ENCODE assay signal across 7 cellular contexts in the genomic region with DNA sequence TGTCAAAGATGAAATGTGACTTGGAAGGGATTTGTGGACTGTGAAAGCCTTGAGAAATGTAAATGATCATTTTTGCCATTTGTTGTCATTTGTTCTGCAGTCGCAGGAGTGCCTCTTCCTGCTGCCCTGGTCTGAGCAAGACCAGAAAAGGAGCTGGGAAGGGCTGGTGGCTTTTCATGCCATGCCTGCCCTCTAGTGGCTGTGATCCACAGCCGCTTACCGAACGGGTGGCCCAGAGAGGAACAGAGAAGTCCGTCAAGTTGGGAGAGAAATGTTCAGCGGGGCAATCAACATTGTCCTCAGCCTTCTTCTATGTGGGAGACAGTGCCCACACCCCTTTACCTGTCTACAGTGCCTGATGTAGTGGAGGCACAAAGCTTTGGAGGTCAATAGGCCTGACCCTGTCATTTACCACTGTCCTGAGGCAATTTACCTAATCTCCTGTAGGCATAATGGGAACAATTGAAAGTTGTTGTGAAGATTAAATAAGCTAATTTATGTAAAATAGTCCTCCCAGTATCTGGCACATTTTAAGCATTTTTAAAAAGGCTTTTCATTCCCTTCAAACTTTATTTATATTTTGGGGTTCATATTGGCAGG.
DNase-seq lines count a peak whose midpoint lies in the region; ATAC-seq and TF ChIP-seq lines count a peak whose summit lies in the region.

No MANE protein-coding gene starts in this region.

- H4K20me1 ChIP-seq in H9 (ENCODE audit: control insufficient read depth, insufficient read depth, insufficient read length): no peaks in the 10 kb centered on the region

- no peak overlapping the region for H3K9ac ChIP-seq in H9 (ENCODE audit: extremely low read depth, insufficient read length, low read length)

- no peak overlapping the region for H4K5ac ChIP-seq in H9 (ENCODE audit: insufficient read length, low read depth, low read length)

- H3K9me3 Mint-ChIP-seq in H9: no peaks in the 10 kb centered on the region
- H3K9me3 Mint-ChIP-seq in activated naive CD8-positive, alpha-beta T cell treated with anti-CD3 and anti-CD28 coated beads, Interleukin-2, amount 10 ng/mL, durations not matched to agents 7 days and 5 days: no peaks in the 10 kb centered on the region

- POLR2A ChIA-PET in activated naive CD8-positive, alpha-beta T cell treated with anti-CD3 and anti-CD28 coated beads, Interleukin-2, amount 10 ng/mL, durations not matched to agents 7 days and 5 days (lab: Charles Lee): no interaction called here

- H3K79me1 ChIP-seq in H9 (ENCODE audit: insufficient read depth, low read depth, low read length, poor library complexity, severe bottlenecking): no peaks in the 10 kb centered on the region

- no peak overlapping the region for H2BK20ac ChIP-seq in H9 (ENCODE audit: low read depth, low read length, poor library complexity, severe bottlenecking)

- H3K14ac ChIP-seq in H9 (ENCODE audit: insufficient read depth, low read length): no peak overlapping the region

- no peak overlapping the region for H3K4me3 Mint-ChIP-seq in H9
- no peak overlapping the region for H3K4me3 Mint-ChIP-seq in activated naive CD8-positive, alpha-beta T cell treated with anti-CD3 and anti-CD28 coated beads, Interleukin-2, amount 10 ng/mL, durations not matched to agents 7 days and 5 days

- no peak overlapping the region for H2BK15ac ChIP-seq in H9 (ENCODE audit: low read depth, low read length)

- H3K27ac Mint-ChIP-seq in H9: no peak overlapping the region
- H3K27ac Mint-ChIP-seq in activated naive CD8-positive, alpha-beta T cell treated with anti-CD3 and anti-CD28 coated beads, Interleukin-2, amount 10 ng/mL, durations not matched to agents 7 days and 5 days: no peak overlapping the region

- H3K36me3 ChIP-seq in SJCRH30: no peaks in the 10 kb centered on the region
- no peaks in the 10 kb centered on the region for H3K36me3 ChIP-seq in heart right ventricle

- no peak overlapping the region for H4K91ac ChIP-seq in H9 (ENCODE audit: insufficient read length, low read depth, low read length)

- peak overlapping the region; percentile 84 for H2AFZ ChIP-seq in H9 (ENCODE audit: low read length)

- no peaks in the 10 kb centered on the region for H3K4me1 ChIP-seq in H9 (ENCODE audit: insufficient read depth, low read length)
- H3K4me1 ChIP-seq in SJCRH30: peaks cover 9% of the 10 kb centered on the region
- H3K4me1 ChIP-seq in heart right ventricle: peaks cover 0 to 10% (median 0%) of the 10 kb centered on the region in 9 donors

- H3K36me3 Mint-ChIP-seq in H9 (ENCODE audit: insufficient read depth in 1 of 3, low read depth in 3 of 3): no peaks in the 10 kb centered on the region
- no peaks in the 10 kb centered on the region for H3K36me3 Mint-ChIP-seq in activated naive CD8-positive, alpha-beta T cell treated with anti-CD3 and anti-CD28 coated beads, Interleukin-2, amount 10 ng/mL, durations not matched to agents 7 days and 5 days

- no peak overlapping the region for H3K56ac ChIP-seq in H9 (ENCODE audit: insufficient read length, low read depth, low read length)

- no peak overlapping the region for H3K18ac ChIP-seq in H9 (ENCODE audit: insufficient read length, low read depth, low read length)

- H3K27me3 ChIP-seq in H9 (ENCODE audit: insufficient read depth, low read length) (no peaks in the 10 kb centered on the region), SJCRH30 (no peaks in the 10 kb centered on the region), heart right ventricle (peaks cover 0 to 3% (median 0%) of the 10 kb centered on the region in 7 donors)

- intact Hi-C loops in heart right ventricle (cut with DNase I): loop anchor here in 9 of 10 donors (1.0 to 10.0 kb wide), 9 partner anchors 187 to 252 kb away; a partner anchor contains a TSS

- H3K4ac ChIP-seq in H9 (ENCODE audit: low read depth, low read length): no peak overlapping the region

- H3K23me2 ChIP-seq in H9 (ENCODE audit: insufficient read length, low read depth, low read length, poor library complexity, severe bottlenecking): no peaks in the 10 kb centered on the region

- H3K4me2 ChIP-seq in H9 (ENCODE audit: insufficient read depth, insufficient read length, low read length): no peak overlapping the region

- no peaks in the 10 kb centered on the region for H3K9me3 ChIP-seq in H9 (ENCODE audit: control insufficient read depth, low read depth, low read length)
- H3K9me3 ChIP-seq in SJCRH30 (replicated peaks): no peaks in the 10 kb centered on the region
- H3K9me3 ChIP-seq in heart right ventricle: no peaks in the 10 kb centered on the region

- TF ChIP-seq CTCF in GM12873 (IDR thresholded peaks at IDR 0.05; ENCODE audit: insufficient read depth, low read depth, low read length, missing control alignments) (peak; percentile 96), H9 (conservative IDR thresholded peaks at IDR 0.05) (peak; percentile 92), LNCaP clone FGC (IDR thresholded peaks at IDR 0.05; ENCODE audit: control insufficient read depth, extremely low read depth, insufficient read depth) (peak; percentile 88), heart right ventricle (IDR thresholded peaks at IDR 0.05) (peak; percentile 71 to 94 (median 90))

- no peaks in the 10 kb centered on the region for H3K27me3 Mint-ChIP-seq in H9 (ENCODE audit: low read depth)
- H3K27me3 Mint-ChIP-seq in activated naive CD8-positive, alpha-beta T cell treated with anti-CD3 and anti-CD28 coated beads, Interleukin-2, amount 10 ng/mL, durations not matched to agents 7 days and 5 days: no peaks in the 10 kb centered on the region

- no peaks in the 10 kb centered on the region for H3K79me2 ChIP-seq in H9 (ENCODE audit: insufficient read depth, low read length)

- peaks cover 4 to 5% of the 10 kb centered on the region in 2 experiments; a peak in 2 of 4 replicates for H3K4me1 Mint-ChIP-seq in H9
- H3K4me1 Mint-ChIP-seq in activated naive CD8-positive, alpha-beta T cell treated with anti-CD3 and anti-CD28 coated beads, Interleukin-2, amount 10 ng/mL, durations not matched to agents 7 days and 5 days: peaks cover 3% of the 10 kb centered on the region

- H2BK12ac ChIP-seq in H9 (ENCODE audit: insufficient read length, low read depth, low read length): no peak overlapping the region

- no peak overlapping the region for H2AK5ac ChIP-seq in H9 (ENCODE audit: insufficient read length, low read length)

- no peak overlapping the region for H2BK120ac ChIP-seq in H9 (ENCODE audit: low read depth, low read length, poor library complexity, severe bottlenecking)

- peak; percentile 80 for ATAC-seq in activated naive CD8-positive, alpha-beta T cell treated with anti-CD3 and anti-CD28 coated beads, Interleukin-2, amount 10 ng/mL, durations not matched to agents 7 days and 5 days (ENCODE audit: low read depth)
- ATAC-seq in heart right ventricle: peak; percentile 87 to 97 (median 92)

- no CpG with 5 or more reads among the region's 6 CpGs for WGBS in H9 (ENCODE audit: extremely low coverage, insufficient read length, low lambda C conversion rate)
- WGBS in heart right ventricle, 2 donors: 4 to 10% methylated on average over 6 of the region's 6 CpGs

- H3K4me3 ChIP-seq in LNCaP clone FGC (ENCODE audit: low read depth, low read length) (no peak overlapping the region), SJCRH30 (no peak overlapping the region), heart right ventricle (no peak overlapping the region)

- no peak overlapping the region for H3K27ac ChIP-seq in H9 (ENCODE audit: insufficient read length, low read depth, low read length)
- H3K27ac ChIP-seq in SJCRH30: no peak overlapping the region
- no peak overlapping the region for H3K27ac ChIP-seq in heart right ventricle

- H3T11ph ChIP-seq in H9 (ENCODE audit: low read length): no peak overlapping the region

- H4K8ac ChIP-seq in H9 (replicated peaks; ENCODE audit: insufficient read length, low read depth, low read length): no peak overlapping the region

- no peak overlapping the region for H3K23ac ChIP-seq in H9 (ENCODE audit: insufficient read length, low read depth, low read length)

- H2BK5ac ChIP-seq in H9 (ENCODE audit: insufficient read length, low read length): no peak overlapping the region

- DNase-seq in H9: peak; percentile 88
- peak; percentile 49 for DNase-seq in LNCaP clone FGC (ENCODE audit: low read depth)
- DNase-seq in SJCRH30: peak; percentile 78 to 91
- peak; percentile 54 for DNase-seq in activated naive CD8-positive, alpha-beta T cell treated with anti-CD3 and anti-CD28 coated beads, Interleukin-2, amount 10 ng/mL, durations not matched to agents 7 days and 5 days
- DNase-seq in heart right ventricle: peak; percentile 64 to 71
- DNase-seq in renal cortical epithelial cell (ENCODE audit: low read depth): peak; percentile 69
